8 cellular contexts compared by ENCODE assay signal in genomic region chr11:77589181-77589520, GRCh38. TPM values are rescaled to one million over a fixed set of nuclear protein-coding genes. Genes with fewer than 3 reads are reported as not detected.
DNase-seq lines count a peak whose midpoint lies in the region; ATAC-seq, FAIRE-seq and TF ChIP-seq lines count a peak whose summit lies in the region.

No MANE protein-coding gene starts in this region.

- no TSS peak for BruUV-seq in OCI-LY7 (replicated peaks; lab: Mats Ljungman, UMichigan)

- peaks cover 0 to 5% (median 4%) of the 10 kb centered on the region in 3 donors for H3K36me3 Mint-ChIP-seq in CD8-positive, alpha-beta memory T cell

- H4K20me1 ChIP-seq in OCI-LY7 (ENCODE audit: insufficient read depth, low read length), result no peaks in the 10 kb centered on the region

- FAIRE-seq in H54 (lab: Jason Lieb, UNC) (peak; percentile 15), pancreas (lab: Jason Lieb, UNC) (no peak)

- peaks cover 16% of the 10 kb centered on the region for H3K4me1 ChIP-seq in CD8-positive, alpha-beta memory T cell (ENCODE audit: insufficient read depth, low read length)
- H3K4me1 ChIP-seq in OCI-LY7 (ENCODE audit: insufficient read depth, low read length, poor library complexity, severe bottlenecking), result no peaks in the 10 kb centered on the region
- peaks cover 3 to 25% (median 14%) of the 10 kb centered on the region in 3 donors for H3K4me1 ChIP-seq in esophagus squamous epithelium
- peaks cover 0 to 8% (median 7%) of the 10 kb centered on the region in 3 donors for H3K4me1 ChIP-seq in pancreas

- no peak overlapping the region for H2AFZ ChIP-seq in OCI-LY7 (ENCODE audit: low read length)

- ATAC-seq in pancreas (peak; percentile 11 to 31 (median 22)), esophagus mucosa (no peak)

- intact Hi-C loops in OCI-LY7 (cut with micrococcal nuclease; ENCODE audit: unreplicated experiment) (no loop called here), esophagus squamous epithelium (cut with DNase I) (no loop called here), pancreas (cut with DNase I) (no loop called here)

- H3K79me2 ChIP-seq in OCI-LY7 (ENCODE audit: insufficient read depth, low read depth, low read length), result no peaks in the 10 kb centered on the region

- CTCF ChIA-PET in CD8-positive, alpha-beta memory T cell (lab: Charles Lee), result no interaction called here
- CTCF ChIA-PET in OCI-LY7 (lab: Charles Lee; ENCODE audit: unreplicated experiment), result no interaction called here

- H3K4me3 ChIP-seq in CD8-positive, alpha-beta memory T cell (ENCODE audit: low read length), result peak overlapping the region; percentile 83
- H3K4me3 ChIP-seq in OCI-LY7 (ENCODE audit: low read depth, low read length, poor library complexity, severe bottlenecking), result no peak overlapping the region
- peak overlapping the region; percentile 54 to 77 (median 69) for H3K4me3 ChIP-seq in esophagus squamous epithelium
- H3K4me3 ChIP-seq in pancreas, result peak overlapping the region; percentile 43 to 85 (median 53)

- H3K36me3 ChIP-seq in CD8-positive, alpha-beta memory T cell (ENCODE audit: insufficient read depth, low read length), result no peaks in the 10 kb centered on the region
- H3K36me3 ChIP-seq in OCI-LY7 (ENCODE audit: insufficient read depth, low read length) (no peaks in the 10 kb centered on the region), esophagus squamous epithelium (no peaks in the 10 kb centered on the region), pancreas (no peaks in the 10 kb centered on the region)

- H3K27me3 Mint-ChIP-seq in CD8-positive, alpha-beta memory T cell, result peaks cover 15 to 24% of the 10 kb centered on the region in 2 donors

- peak overlapping the region; percentile 54 for H3K27ac ChIP-seq in CD8-positive, alpha-beta memory T cell (ENCODE audit: low read depth, low read length)
- no peak overlapping the region for H3K27ac ChIP-seq in OCI-LY7 (ENCODE audit: low read depth, low read length, poor library complexity, severe bottlenecking)
- peak overlapping the region; percentile 67 to 87 (median 76) for H3K27ac ChIP-seq in esophagus squamous epithelium
- H3K27ac ChIP-seq in pancreas, result peak overlapping the region; percentile 76 to 95 (median 82)

- WGBS in esophagus squamous epithelium, 2 donors, result 4 to 10% methylated on average over 5 to 13 of the region's 19 CpGs
- 1% methylated on average over 19 of the region's 19 CpGs for WGBS in pancreas, 2 donors

- no peaks in the 10 kb centered on the region for H3K9me3 ChIP-seq in CD8-positive, alpha-beta memory T cell (ENCODE audit: low read length)
- H3K9me3 ChIP-seq in OCI-LY7 (ENCODE audit: low read length) (no peaks in the 10 kb centered on the region; the same call in 1 of the 2 replicates), esophagus squamous epithelium (no peaks in the 10 kb centered on the region), pancreas (no peaks in the 10 kb centered on the region)

- POLR2A ChIA-PET in CD8-positive, alpha-beta memory T cell (lab: Charles Lee), result no interaction called here
- POLR2A ChIA-PET in OCI-LY7 (lab: Charles Lee), result no interaction called here

- no peaks in the 10 kb centered on the region for H3K9me2 ChIP-seq in OCI-LY7 (ENCODE audit: insufficient read depth, low read length)

- H3K9me3 Mint-ChIP-seq in CD8-positive, alpha-beta memory T cell, result no peaks in the 10 kb centered on the region

- no peaks in the 10 kb centered on the region for H3K27me3 ChIP-seq in CD8-positive, alpha-beta memory T cell (ENCODE audit: insufficient read depth, low read length, poor library complexity, severe bottlenecking)
- H3K27me3 ChIP-seq in esophagus squamous epithelium (no peaks in the 10 kb centered on the region), pancreas (no peaks in the 10 kb centered on the region)

- no peak for DNase-seq in CD8-positive, alpha-beta memory T cell
- DNase-seq in H54 (ENCODE audit: insufficient read length, low spot score) (no peak), OCI-LY7 (ENCODE audit: low spot score) (no peak), esophagus squamous epithelium (lab: John Stamatoyannopoulos, UW) (no peak), pancreas (no peak), NCI-H1092 (lab: John Stamatoyannopoulos, UW) (no peak), NCI-H2107 (lab: John Stamatoyannopoulos, UW) (no peak)

- no peak for TF ChIP-seq POLR2A in H54 (IDR thresholded peaks at IDR 0.05; ENCODE audit: low read depth, low read length)
- TF ChIP-seq POLR2A in esophagus squamous epithelium (IDR thresholded peaks at IDR 0.05), result no peak

- H3K4me1 Mint-ChIP-seq in CD8-positive, alpha-beta memory T cell, result peaks cover 15 to 21% (median 19%) of the 10 kb centered on the region in 3 donors

- TF ChIP-seq CTCF in OCI-LY7 (conservative IDR thresholded peaks at IDR 0.05; ENCODE audit: low read length) (no peak), esophagus squamous epithelium (IDR thresholded peaks at IDR 0.05) (no peak), pancreas (IDR thresholded peaks at IDR 0.05) (no peak)

- H3K27ac Mint-ChIP-seq in CD8-positive, alpha-beta memory T cell, result peak overlapping the region in 1 of 8 donors; percentile 47

- peak overlapping the region; percentile 36; the same call in 1 of the 2 replicates for H3K4me2 ChIP-seq in OCI-LY7 (ENCODE audit: low read length)

- peak overlapping the region; percentile 79 to 92 (median 85) for H3K4me3 Mint-ChIP-seq in CD8-positive, alpha-beta memory T cell

RNA-seq across cellular contexts. Expression of gene AQP11, which starts 0.6 kb away (rescaled TPM):
- under 1 TPM; 0.11 to 0.50 TPM for total RNA-seq in CD8-positive, alpha-beta memory T cell
- 1.4 TPM for polyA plus RNA-seq in CD8-positive, alpha-beta memory T cell
- total RNA-seq in OCI-LY7 (2014; rRNA removed; shearing (Covaris generic)), result not detected in 2 replicates
- total RNA-seq in OCI-LY7 (2022), result not detected in 2 replicates
- total RNA-seq in esophagus squamous epithelium, result under 1 TPM in 2 of 4 donors, not detected in 2; 0.18 to 0.19 TPM
- 1 to 10 TPM in 3 of 6 donors, under 1 TPM in 3; 0.41 to 2.3 (median 1.2) TPM for total RNA-seq in pancreas
- under 1 TPM; 0.53 to 0.99 TPM for polyA plus RNA-seq in pancreas
- not detected for total RNA-seq in esophagus mucosa

RNA-seq across cellular contexts. Expression of gene CLNS1A, which starts 48.4 kb away (rescaled TPM):
- total RNA-seq in CD8-positive, alpha-beta memory T cell, result 100 to 1,000 TPM; 138 to 143 TPM
- polyA plus RNA-seq in CD8-positive, alpha-beta memory T cell, result 114 TPM
- 115 and 121 TPM in 2 replicates for total RNA-seq in OCI-LY7 (2014; rRNA removed; shearing (Covaris generic))
- total RNA-seq in OCI-LY7 (2022) (108 and 110 TPM in 2 replicates), esophagus squamous epithelium (100 to 1,000 TPM in 2 of 4 donors, 10 to 100 TPM in 2; 27.5 to 140 (median 84.2) TPM), pancreas (10 to 100 TPM; 47.6 to 65.8 (median 54.9) TPM), esophagus mucosa (106 TPM)
- 10 to 100 TPM; 31.1 to 46.7 TPM for polyA plus RNA-seq in pancreas
